In genomic region chr5:156879665-156880285, GRCh38 we compare ENCODE assay signal across 11 cellular contexts. TPM values are rescaled to one million over a fixed set of nuclear protein-coding genes. Genes with fewer than 3 reads are reported as not detected.
A peak's percentile ranks its signal among the peaks of the same experiment; 100 is the strongest.
DNase-seq lines count a peak whose midpoint lies in the region; ATAC-seq and TF ChIP-seq lines count a peak whose summit lies in the region.
"Had no signal": no experiment of that assay in that cellular context is flagged by ENCODE, and none has a peak within 500 bp of the region (broad histone marks: within the 10 kb centered on the region; RNA-seq: fewer than 3 reads in every experiment).

No MANE protein-coding gene starts in this region.

- no peaks in the 10 kb centered on the region for H3K9me3 Mint-ChIP-seq in activated naive CD8-positive, alpha-beta T cell treated with anti-CD3 and anti-CD28 coated beads, Interleukin-2, amount 50 U/mL, for 24 hours
- H3K9me3 Mint-ChIP-seq in CD4-positive, alpha-beta T cell, result no peaks in the 10 kb centered on the region

- H3K9me2 ChIP-seq in Loucy (replicated peaks; ENCODE audit: low read depth, low read length), result no peaks in the 10 kb centered on the region

- H3K9me3 ChIP-seq in Loucy (ENCODE audit: insufficient read depth, low read depth, low read length), result no peaks in the 10 kb centered on the region
- no peaks in the 10 kb centered on the region for H3K9me3 ChIP-seq in CD4-positive, alpha-beta T cell (ENCODE audit: control insufficient read depth, low read length)
- H3K9me3 ChIP-seq: gastroesophageal sphincter had no signal

- H3K4me1 Mint-ChIP-seq in activated naive CD8-positive, alpha-beta T cell treated with anti-CD3 and anti-CD28 coated beads, Interleukin-2, amount 50 U/mL, for 24 hours, result no peaks in the 10 kb centered on the region
- H3K4me1 Mint-ChIP-seq in CD4-positive, alpha-beta T cell (ENCODE audit: low read depth), result no peaks in the 10 kb centered on the region

- no peaks in the 10 kb centered on the region for H4K20me1 ChIP-seq in Loucy (ENCODE audit: insufficient read depth, low read length, poor library complexity, severe bottlenecking)

- DNase-seq in RPMI8226 (peak; percentile 44), MV-4-11 (lab: John Stamatoyannopoulos, UW) (no peak)
- no peak for DNase-seq in activated CD8-positive, alpha-beta memory T cell treated with anti-CD3 and anti-CD28 coated beads, Interleukin-2, amount 50 U/mL, for 4 hours
- DNase-seq in activated naive CD8-positive, alpha-beta T cell treated with anti-CD3 and anti-CD28 coated beads, Interleukin-2, amount 50 U/mL, for 24 hours, result no peak
- DNase-seq in CD4-positive, alpha-beta T cell, result no peak
- DNase-seq: anterior cingulate cortex, naive B cell had no signal

- peaks cover 2% of the 10 kb centered on the region for H3K27me3 Mint-ChIP-seq in activated naive CD8-positive, alpha-beta T cell treated with anti-CD3 and anti-CD28 coated beads, Interleukin-2, amount 50 U/mL, for 24 hours
- peaks cover 9% of the 10 kb centered on the region for H3K27me3 Mint-ChIP-seq in CD4-positive, alpha-beta T cell

- peak overlapping the region; percentile 65 for H3K9ac ChIP-seq in Loucy (ENCODE audit: low read depth, low read length, poor library complexity, severe bottlenecking)

- H3K27ac ChIP-seq in CD4-positive, alpha-beta T cell (ENCODE audit: low read depth, low read length), result no peak overlapping the region
- H3K27ac ChIP-seq: gastroesophageal sphincter had no signal

- ATAC-seq in GM18867 (IDR thresholded peaks at IDR 0.05; ENCODE audit: unreplicated experiment), result peak; percentile 98
- ATAC-seq in HG02678 (IDR thresholded peaks at IDR 0.05; ENCODE audit: unreplicated experiment), result peak; percentile 91
- ATAC-seq in activated naive CD8-positive, alpha-beta T cell treated with anti-CD3 and anti-CD28 coated beads, Interleukin-2, amount 50 U/mL, for 24 hours, result no peak
- no peak for ATAC-seq in CD4-positive, alpha-beta T cell (ENCODE audit: poor library complexity)
- ATAC-seq: gastroesophageal sphincter had no signal

- CTCF ChIA-PET in CD4-positive, alpha-beta T cell (lab: Charles Lee), result no interaction called here

- H3K36me3 Mint-ChIP-seq in activated naive CD8-positive, alpha-beta T cell treated with anti-CD3 and anti-CD28 coated beads, Interleukin-2, amount 50 U/mL, for 24 hours (ENCODE audit: low read depth), result no peaks in the 10 kb centered on the region
- H3K36me3 Mint-ChIP-seq in CD4-positive, alpha-beta T cell (ENCODE audit: low read depth), result no peaks in the 10 kb centered on the region
- H3K36me3 Mint-ChIP-seq: naive B cell had no signal

- H3K36me3 ChIP-seq in Loucy (ENCODE audit: insufficient read depth, low read length), result no peaks in the 10 kb centered on the region
- H3K36me3 ChIP-seq: gastroesophageal sphincter had no signal

- H3K4me3 Mint-ChIP-seq in activated naive CD8-positive, alpha-beta T cell treated with anti-CD3 and anti-CD28 coated beads, Interleukin-2, amount 50 U/mL, for 24 hours, result no peak overlapping the region
- no peak overlapping the region for H3K4me3 Mint-ChIP-seq in CD4-positive, alpha-beta T cell
- H3K4me3 Mint-ChIP-seq: naive B cell had no signal

- intact Hi-C loops in CD4-positive, alpha-beta T cell (cut with DNase I, micrococcal nuclease), result no loop called here

- no peaks in the 10 kb centered on the region for H3K79me2 ChIP-seq in Loucy (ENCODE audit: insufficient read depth, low read length)

- H2AFZ ChIP-seq in Loucy (ENCODE audit: low read length), result no peak overlapping the region

- H3K4me2 ChIP-seq in Loucy (ENCODE audit: low read depth, low read length, poor library complexity, severe bottlenecking), result peak overlapping the region; percentile 63

- peak overlapping the region; percentile 36 for H3K4me3 ChIP-seq in Loucy (ENCODE audit: low read length, poor library complexity, severe bottlenecking)
- H3K4me3 ChIP-seq: gastroesophageal sphincter had no signal

- peaks cover 5% of the 10 kb centered on the region for H3F3A ChIP-seq in Loucy (ENCODE audit: low read depth)

- no peak overlapping the region for H3K27ac Mint-ChIP-seq in activated naive CD8-positive, alpha-beta T cell treated with anti-CD3 and anti-CD28 coated beads, Interleukin-2, amount 50 U/mL, for 24 hours
- H3K27ac Mint-ChIP-seq in CD4-positive, alpha-beta T cell, result no peak overlapping the region
- H3K27ac Mint-ChIP-seq: naive B cell had no signal

- no peaks in the 10 kb centered on the region for H3K27me3 ChIP-seq in Loucy (ENCODE audit: insufficient read depth, low read length, poor library complexity, severe bottlenecking)
- no peaks in the 10 kb centered on the region for H3K27me3 ChIP-seq in CD4-positive, alpha-beta T cell (ENCODE audit: control insufficient read depth, insufficient read depth, low read length)
- H3K27me3 ChIP-seq: gastroesophageal sphincter had no signal

- H3K4me1 ChIP-seq in Loucy (ENCODE audit: insufficient read depth, low read length, poor library complexity, severe bottlenecking), result peaks cover 64% of the 10 kb centered on the region
- H3K4me1 ChIP-seq: gastroesophageal sphincter had no signal

- TF ChIP-seq CTCF in Loucy (conservative IDR thresholded peaks at IDR 0.05; ENCODE audit: low read length), result no peak
- no peak for TF ChIP-seq CTCF in CD4-positive, alpha-beta T cell (IDR thresholded peaks at IDR 0.05)

- POLR2A ChIA-PET in CD4-positive, alpha-beta T cell (lab: Charles Lee), result no interaction called here

RNA-seq across cellular contexts. Expression of gene PPP1R2B, which starts 29.7 kb away (rescaled TPM):
- total RNA-seq in CD4-positive, alpha-beta T cell, result under 1 TPM in 1 of 2 experiments, not detected in 1; 0.27 TPM

Comparison
In these comparisons a context has a peak if more than half of its experiments do, and no peak if none do; other contexts are left out.
1. ATAC-seq: peak in GM18867 (single experiment) and HG02678 (single experiment); none in activated naive CD8-positive, alpha-beta T cell treated with anti-CD3 and anti-CD28 coated beads, Interleukin-2, amount 50 U/mL, for 24 hours (single experiment) and CD4-positive, alpha-beta T cell (single experiment).